8 cellular contexts compared by ENCODE assay signal in the genomic region with DNA sequence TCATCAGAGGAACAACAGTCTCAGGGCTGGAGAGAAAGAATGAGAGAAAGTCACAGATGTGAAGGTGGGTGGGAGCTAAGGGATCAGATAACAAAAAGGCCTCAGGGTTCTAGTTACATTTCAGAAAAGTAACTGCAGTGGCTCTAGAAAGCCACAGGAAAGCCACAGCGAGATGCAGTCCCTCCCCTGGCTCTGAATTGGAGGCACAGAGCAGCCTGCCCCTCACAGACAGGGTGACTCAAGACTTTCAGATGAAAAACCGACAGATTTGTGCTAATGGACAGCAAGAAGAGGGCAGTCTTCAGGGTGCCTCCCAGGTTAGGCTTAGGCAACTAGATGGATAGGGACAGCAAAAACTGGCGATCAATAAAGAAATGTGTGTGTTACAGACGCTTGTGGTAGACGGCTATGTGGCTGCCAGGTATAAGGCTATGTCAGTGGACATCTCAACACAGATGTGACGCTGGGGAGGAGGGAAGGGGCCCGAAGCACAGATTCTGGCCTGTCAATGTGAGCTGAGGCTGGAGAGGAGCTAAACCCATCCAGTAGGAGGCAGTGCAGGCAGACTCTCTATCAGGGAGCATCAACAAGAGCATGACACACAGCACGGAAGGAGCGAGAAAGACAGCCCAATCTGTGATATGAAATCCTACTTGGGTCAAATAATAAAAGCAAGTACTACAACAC. TPM values are rescaled to one million over a fixed set of nuclear protein-coding genes. Genes with fewer than 3 reads are reported as not detected.
DNase-seq lines count a peak whose midpoint lies in the region; ATAC-seq and TF ChIP-seq lines count a peak whose summit lies in the region.

No MANE protein-coding gene starts in this region.

- H3K4me3 Mint-ChIP-seq in T-cell: peak overlapping the region in 2 of 3 donors; percentile 17 to 55
- H3K4me3 Mint-ChIP-seq in chondrocyte (ENCODE audit: unreplicated experiment): no peak overlapping the region

- H3K4me1 Mint-ChIP-seq in T-cell (peaks cover 43 to 51% (median 46%) of the 10 kb centered on the region in 3 donors), chondrocyte (ENCODE audit: low read depth) (peaks cover 6% of the 10 kb centered on the region)

- H3K4me3 ChIP-seq in coronary artery: no peak overlapping the region

- H3K27ac Mint-ChIP-seq in T-cell: peak overlapping the region; percentile 88 to 89
- H3K27ac Mint-ChIP-seq in chondrocyte (ENCODE audit: unreplicated experiment): no peak overlapping the region

- CTCF ChIA-PET in T-cell (lab: Charles Lee): interaction anchor here in 1 of 2 donors (0.9 to 1.2 kb wide), 3 partner anchors 11 to 17 kb away, joined by 3 to 5 read pairs (median 4); no protein-coding TSS in a partner anchor

- ATAC-seq in T-cell (replicated peaks in 1 of 4) (peak; percentile 34 to 51 (median 42)), HG03571 (IDR thresholded peaks at IDR 0.05; ENCODE audit: unreplicated experiment) (no peak)

- H3K27me3 Mint-ChIP-seq in T-cell: no peaks in the 10 kb centered on the region
- H3K27me3 Mint-ChIP-seq in chondrocyte (ENCODE audit: low read depth): no peaks in the 10 kb centered on the region

- POLR2A ChIA-PET in T-cell (lab: Charles Lee): interaction anchor here in 1 of 2 donors (0.6 to 1.2 kb wide), 2 partner anchors 22 to 96 kb away, joined by 3 to 5 read pairs; a partner anchor contains a TSS

- DNase-seq in H4 (ENCODE audit: low spot score) (peak; percentile 43), T-cell (peak in 31 of 34 experiments; percentile 20 to 64 (median 50)), chondrocyte (ENCODE audit: low spot score) (no peak), coronary artery (ENCODE audit: low spot score) (no peak), AG08395 (ENCODE audit: low spot score) (no peak), hippocampal formation (lab: John Stamatoyannopoulos, UW) (no peak)
- peak; percentile 61 for DNase-seq in stimulated activated CD4-positive, alpha-beta T cell treated with anti-CD3 and anti-CD28 coated beads, Interleukin-1b, Interleukin-23, amount 100 ng/mL, for 48 hours

- H3K36me3 Mint-ChIP-seq in T-cell (peaks cover 40% of the 10 kb centered on the region), chondrocyte (ENCODE audit: low read depth) (peaks cover 1% of the 10 kb centered on the region)

- TF ChIP-seq CTCF in chondrocyte (IDR thresholded peaks at IDR 0.05) (peak; percentile 57), coronary artery (IDR thresholded peaks at IDR 0.05) (no peak)

- no peak overlapping the region for H3K27ac ChIP-seq in coronary artery

- H3K9me3 Mint-ChIP-seq in T-cell (no peaks in the 10 kb centered on the region), chondrocyte (ENCODE audit: low read depth) (no peaks in the 10 kb centered on the region)

RNA-seq across cellular contexts. Expression of a gene that starts 26.2 kb away (rescaled TPM):
- 68.5 and 78.7 TPM in 2 replicates for total RNA-seq in H4 (2014; rRNA removed; shearing (Covaris generic))
- total RNA-seq in T-cell (10 to 100 TPM; 19.5 to 37.9 (median 29.5) TPM), chondrocyte (41.8 to 49.9 TPM (median 43.5 TPM) in 3 replicates)

RNA-seq across cellular contexts. Expression of a gene that starts 26.2 kb away (rescaled TPM):
- 28.0 and 29.8 TPM in 2 replicates for total RNA-seq in H4 (2014; rRNA removed; shearing (Covaris generic))
- total RNA-seq in T-cell: 10 to 100 TPM; 24.6 to 45.8 (median 39.9) TPM
- total RNA-seq in chondrocyte: 16.7 to 25.9 TPM (median 19.4 TPM) in 3 replicates

Comparison
In these comparisons a context has a peak if more than half of its experiments do, and no peak if none do; other contexts are left out.
1. DNase-seq: peak in H4 (single experiment), T-cell (31 of 34) and stimulated activated CD4-positive, alpha-beta T cell treated with anti-CD3 and anti-CD28 coated beads, Interleukin-1b, Interleukin-23, amount 100 ng/mL, for 48 hours (single experiment); none in chondrocyte (single experiment), coronary artery (single experiment), AG08395 (single experiment) and hippocampal formation (0 of 2).